ENCODE assay signal across 8 cellular contexts in genomic region chr20:57389695-57390603, GRCh38. TPM values are rescaled to one million over a fixed set of nuclear protein-coding genes. Genes with fewer than 3 reads are reported as not detected.
A peak's percentile ranks its signal among the peaks of the same experiment; 100 is the strongest.
DNase-seq lines count a peak whose midpoint lies in the region; ATAC-seq, FAIRE-seq and TF ChIP-seq lines count a peak whose summit lies in the region.

No MANE protein-coding gene starts in this region.

- H3K56ac ChIP-seq in mesendoderm (ENCODE audit: low read length): peak overlapping the region; percentile 82

- H3K79me2 ChIP-seq in GM12878 (ENCODE audit: control insufficient read depth, insufficient read depth, low read length) (peaks cover 35% of the 10 kb centered on the region), mesendoderm (ENCODE audit: control insufficient read depth, insufficient read depth, low read length) (peaks cover 21% of the 10 kb centered on the region)

- H3K4ac ChIP-seq in mesendoderm (ENCODE audit: low read depth, low read length): peak overlapping the region; percentile 46

- no peak for TF ChIP-seq CTCF in GM12878 (IDR thresholded peaks at IDR 0.05 in 2 of 3, conservative IDR thresholded peaks at IDR 0.05 in 1 of 3; ENCODE audit: control insufficient read depth in 2 of 3, extremely low read depth in 1 of 3, insufficient read depth in 1 of 3, low read depth in 3 of 3, low read length in 3 of 3)

- H4K5ac ChIP-seq in mesendoderm (ENCODE audit: low read length): no peak overlapping the region

- H3K27ac ChIP-seq in SK-N-MC (peak overlapping the region; percentile 64), GM12878 (ENCODE audit: control insufficient read depth, insufficient read depth) (peak overlapping the region; percentile 97), mesendoderm (ENCODE audit: low read depth, low read length) (no peak overlapping the region)

- peak overlapping the region; percentile 45 for H3K23ac ChIP-seq in mesendoderm (ENCODE audit: low read length)

- TF ChIP-seq EP300 in GM12878 (IDR thresholded peaks at IDR 0.05; ENCODE audit: borderline replicate concordance in 1 of 2, control insufficient read depth in 1 of 2, low read depth in 2 of 2, low read length in 2 of 2): peak in 1 of 2 experiments; percentile 74; a peak in 1 of 4 replicates

- 2% methylated on average over 44 of the region's 52 CpGs for WGBS in GM12878 (ENCODE audit: insufficient coverage, insufficient replicate concordance, low lambda C conversion rate, missing lambda C conversion rate)
- no CpG with 5 or more reads among the region's 52 CpGs for WGBS in mesendoderm (ENCODE audit: extremely low coverage, insufficient coverage, low lambda C conversion rate)

- intact Hi-C loops in GM12878 (cut with micrococcal nuclease; ENCODE audit: unreplicated experiment): loop anchor here (1.0 to 10.0 kb wide), 3 partner anchors 9 to 295 kb away; no protein-coding TSS in a partner anchor

- peaks cover 14% of the 10 kb centered on the region for H3K79me1 ChIP-seq in mesendoderm (ENCODE audit: low read length)

- no peak overlapping the region for H2BK120ac ChIP-seq in mesendoderm (ENCODE audit: low read depth, low read length)

- no TSS peak for BruUV-seq in GM12878 (replicated peaks; lab: Mats Ljungman, UMichigan)

- H3K4me2 ChIP-seq in GM12878 (ENCODE audit: control insufficient read depth, insufficient read depth): peak overlapping the region; percentile 85
- H3K4me2 ChIP-seq in mesendoderm (ENCODE audit: low read length): peak overlapping the region; percentile 73

- CTCF ChIA-PET in GM12878 (lab: Yijun Ruan, JAX): interaction anchor here (0.8 to 3.8 kb wide), 15 partner anchors 9 to 208 kb away, joined by 3 to 27 read pairs (median 4); no protein-coding TSS in a partner anchor

- H3K18ac ChIP-seq in mesendoderm (ENCODE audit: low read length): peak overlapping the region; percentile 78

- no peak for TF ChIP-seq RAD21 in GM12878 (IDR thresholded peaks at IDR 0.05; ENCODE audit: insufficient read depth, low read depth, low read length)

- H2BK5ac ChIP-seq in mesendoderm (ENCODE audit: low read length): no peak overlapping the region

- peak; percentile 74 for TF ChIP-seq POLR2A in GM12878 (IDR thresholded peaks at IDR 0.05; ENCODE audit: low read depth, low read length)

- H3K27me3 ChIP-seq in GM12878 (replicated peaks in 1 of 2; ENCODE audit: control insufficient read depth in 2 of 2, insufficient read depth in 2 of 2, low read length in 1 of 2) (no peaks in the 10 kb centered on the region), mesendoderm (ENCODE audit: insufficient read depth, low read length, poor library complexity) (no peaks in the 10 kb centered on the region)

- ATAC-seq in GM12878 (peak; percentile 53), GM18498 (IDR thresholded peaks at IDR 0.05; ENCODE audit: unreplicated experiment) (no peak), GM21576 (IDR thresholded peaks at IDR 0.05; ENCODE audit: unreplicated experiment) (no peak)
- ATAC-seq in stimulated activated naive CD8-positive, alpha-beta T cell treated with anti-CD3 and anti-CD28 coated beads, Interleukin-15, Interleukin-2, amounts not matched to agents 100 U/mL and 50 U/mL, for 24 hours: peak; percentile 15

- peaks cover 36% of the 10 kb centered on the region for H3K4me1 ChIP-seq in GM12878 (ENCODE audit: control insufficient read depth, insufficient read depth, low read length)
- peaks cover 3% of the 10 kb centered on the region for H3K4me1 ChIP-seq in mesendoderm (ENCODE audit: control insufficient read depth, low read depth, low read length)

- no peak overlapping the region for H2BK15ac ChIP-seq in mesendoderm (replicated peaks; ENCODE audit: low read depth)

- peak overlapping the region; percentile 53 for H3K9ac ChIP-seq in SK-N-MC (ENCODE audit: insufficient read length)
- peak overlapping the region; percentile 68 for H3K9ac ChIP-seq in GM12878 (ENCODE audit: control insufficient read depth, insufficient read depth, low read length)
- H3K9ac ChIP-seq in mesendoderm (ENCODE audit: low read length): peak overlapping the region; percentile 60

- H2AFZ ChIP-seq in GM12878 (ENCODE audit: control insufficient read depth, low read depth, low read length): peak overlapping the region; percentile 77

- SMC1A ChIA-PET in GM12878 (lab: Charles Lee; ENCODE audit: uncharacterized antibody, unreplicated experiment): interaction anchor here (0.8 to 3.7 kb wide), 14 partner anchors 8 to 109 kb away, joined by 3 to 28 read pairs (median 7); no protein-coding TSS in a partner anchor

- in situ Hi-C loops in GM12878 (cut with MboI): loop anchor here (5.0 to 25.0 kb wide), 6 partner anchors 202 to 1615 kb away; partner anchors contain the start of genes CTSZ and STX16

- no peak overlapping the region for H3K4me3 ChIP-seq in SK-N-MC
- H3K4me3 ChIP-seq in GM12878: peak overlapping the region; percentile 70
- no peak overlapping the region for H3K4me3 ChIP-seq in mesendoderm (ENCODE audit: low read length)

- peaks cover 29% of the 10 kb centered on the region for H3K36me3 ChIP-seq in SK-N-MC (ENCODE audit: insufficient read depth, low read length)
- peaks cover 6 to 11% of the 10 kb centered on the region in 2 experiments for H3K36me3 ChIP-seq in GM12878 (ENCODE audit: control insufficient read depth in 2 of 2, insufficient read depth in 2 of 2, low read length in 1 of 2)
- H3K36me3 ChIP-seq in mesendoderm (ENCODE audit: control insufficient read depth, insufficient read depth, low read length): peaks cover 1% of the 10 kb centered on the region

- POLR2A ChIA-PET in GM12878 (lab: Charles Lee): interaction anchor here (0.9 to 4.2 kb wide), 11 partner anchors 10 to 230 kb away, joined by 3 to 58 read pairs (median 5); partner anchors contain the start of gene ZBP1

- H4K8ac ChIP-seq in mesendoderm (ENCODE audit: low read depth, low read length): peak overlapping the region; percentile 70

- FAIRE-seq in GM18507 (lab: Jason Lieb, UNC): peak; percentile 73
- peak; percentile 90 for FAIRE-seq in GM12878 (lab: Jason Lieb, UNC)

- RAD21 ChIA-PET in GM12878 (lab: Charles Lee; ENCODE audit: unreplicated experiment): interaction anchor here (0.6 to 5.0 kb wide), 16 partner anchors 10 to 230 kb away, joined by 3 to 37 read pairs (median 6); partner anchors contain the start of gene ZBP1

- peak overlapping the region; percentile 2 for H2AK5ac ChIP-seq in mesendoderm (ENCODE audit: low read length)

- no peaks in the 10 kb centered on the region for H3K9me3 ChIP-seq in SK-N-MC (ENCODE audit: low read depth, low read length)
- no peaks in the 10 kb centered on the region for H3K9me3 ChIP-seq in GM12878 (replicated peaks; ENCODE audit: control insufficient read depth, insufficient read depth, low read length)

- no peak for DNase-seq in GM18507 (ENCODE audit: extremely low spot score, insufficient read length, low read depth)
- no peak for DNase-seq in SK-N-MC (ENCODE audit: low read depth, low spot score)
- DNase-seq in GM12878 (ENCODE audit: low read depth, low spot score): no peak
- DNase-seq in mesendoderm: peak; percentile 39
- peak; percentile 80 for DNase-seq in stimulated activated naive CD8-positive, alpha-beta T cell treated with anti-CD3 and anti-CD28 coated beads, Interleukin-15, Interleukin-2, amounts not matched to agents 100 U/mL and 50 U/mL, for 24 hours
- no peak for DNase-seq in NCI-H146 (lab: John Stamatoyannopoulos, UW)

- H4K20me1 ChIP-seq in GM12878 (ENCODE audit: control insufficient read depth, insufficient read depth): peaks cover 9% of the 10 kb centered on the region

TF ChIP-seq in GM12878, 131 proteins besides CTCF, POLR2A, EP300 and RAD21 (continues in another document):
- TF ChIP-seq SIN3A (IDR thresholded peaks at IDR 0.05; ENCODE audit: low read depth, low read length) (peak; percentile 30; the same call in 1 of the 2 replicates), JUND (IDR thresholded peaks at IDR 0.05; ENCODE audit: low read depth, low read length) (0 out of 2 replicates have a peak, but pooled peaks have one; percentile 50)

RNA-seq across cellular contexts. Expression of gene RBM38, which starts 1.2 kb away (rescaled TPM):
- 58.6 and 73.2 TPM in 2 replicates for total RNA-seq in GM12878 (2013; cell fraction: nucleolus; rRNA removed)
- total RNA-seq in GM12878 (2014; rRNA removed): 68.6 and 79.7 TPM in 2 replicates
- total RNA-seq in GM12878 (2014; rRNA removed; fragmentation: Illumina TruSeq; extraction: Trizol): 23.2 and 27.5 TPM in 2 replicates
- total RNA-seq in GM12878 (2021): 102 and 104 TPM in 2 replicates
- polyA plus RNA-seq in GM12878 (2011; ENCODE audit: low read depth): 37.7 TPM
- 29.9 and 57.3 TPM in 2 replicates for polyA plus RNA-seq in GM12878 (2011; rRNA removed)
- polyA plus RNA-seq in GM12878 (2011; cell fraction: cytosol; rRNA removed): 90.6 and 104 TPM in 2 replicates
- 86.7 and 88.5 TPM in 2 replicates for polyA plus RNA-seq in GM12878 (2011; cell fraction: nucleus; rRNA removed)
- 96.5 and 121 TPM in 2 replicates for polyA plus RNA-seq in GM12878 (2012)
- polyA plus RNA-seq in GM12878 (2014; fragmentation: Illumina TruSeq; extraction: Trizol): 4.3 and 22.9 TPM in 2 replicates
- 1 to 10 TPM in 1 of 2 experiments, under 1 TPM in 1; 0.32 to 1.3 TPM for polyA plus RNA-seq in GM12878 (2014; fragmentation: Nextera tagmentation; extraction: Ambion mirVana)
- polyA plus RNA-seq in GM12878 (2014; rRNA removed): 118 and 127 TPM in 2 replicates
- 10 to 100 TPM; 10.4 to 13.2 TPM for polyA plus RNA-seq in GM12878 (2016; fragmentation: Nextera tagmentation; extraction: Ambion mirVana)
- polyA minus RNA-seq in GM12878 (2011; rRNA and poly(A)+ RNA removed): 24.3 and 61.6 TPM in 2 replicates
- polyA minus RNA-seq in GM12878 (2011; cell fraction: cytosol; rRNA and poly(A)+ RNA removed): 39.3 and 39.8 TPM in 2 replicates
- 16.6 and 21.1 TPM in 2 replicates for polyA minus RNA-seq in GM12878 (2011; cell fraction: nucleus; rRNA and poly(A)+ RNA removed)
- polyA plus RNA-seq in mesendoderm (2013, experiment 1 of 2): 60.0 TPM
- 60.7 TPM for polyA plus RNA-seq in mesendoderm (2013, experiment 2 of 2)

RNA-seq across cellular contexts. Expression of gene RAE1, which starts 38.9 kb away (rescaled TPM):
- 53.1 and 64.9 TPM in 2 replicates for total RNA-seq in GM12878 (2013; cell fraction: nucleolus; rRNA removed)
- total RNA-seq in GM12878 (2014; rRNA removed): 38.4 and 39.1 TPM in 2 replicates
- 41.9 and 44.1 TPM in 2 replicates for total RNA-seq in GM12878 (2014; rRNA removed; fragmentation: Illumina TruSeq; extraction: Trizol)
- total RNA-seq in GM12878 (2021): 34.2 and 36.1 TPM in 2 replicates
- polyA plus RNA-seq in GM12878 (2011; ENCODE audit: low read depth): 27.0 TPM
- 28.7 and 33.1 TPM in 2 replicates for polyA plus RNA-seq in GM12878 (2011; rRNA removed)
- polyA plus RNA-seq in GM12878 (2011; cell fraction: cytosol; rRNA removed): 46.0 and 95.5 TPM in 2 replicates
- 109 and 137 TPM in 2 replicates for polyA plus RNA-seq in GM12878 (2011; cell fraction: nucleus; rRNA removed)
- 29.3 and 29.4 TPM in 2 replicates for polyA plus RNA-seq in GM12878 (2012)
- 50.0 and 54.4 TPM in 2 replicates for polyA plus RNA-seq in GM12878 (2014; fragmentation: Illumina TruSeq; extraction: Trizol)
- polyA plus RNA-seq in GM12878 (2014; fragmentation: Nextera tagmentation; extraction: Ambion mirVana): 100 to 1,000 TPM in 1 of 2 experiments, 10 to 100 TPM in 1; 93.0 to 107 TPM
- 30.7 and 38.9 TPM in 2 replicates for polyA plus RNA-seq in GM12878 (2014; rRNA removed)
- polyA plus RNA-seq in GM12878 (2016; fragmentation: Nextera tagmentation; extraction: Ambion mirVana): 10 to 100 TPM; 83.1 to 91.3 TPM
- 45.1 and 67.6 TPM in 2 replicates for polyA minus RNA-seq in GM12878 (2011; rRNA and poly(A)+ RNA removed)
- 11.0 and 17.0 TPM in 2 replicates for polyA minus RNA-seq in GM12878 (2011; cell fraction: cytosol; rRNA and poly(A)+ RNA removed)
- polyA minus RNA-seq in GM12878 (2011; cell fraction: nucleus; rRNA and poly(A)+ RNA removed): 63.8 and 74.1 TPM in 2 replicates
- 23.1 TPM for polyA plus RNA-seq in mesendoderm (2013, experiment 1 of 2)
- polyA plus RNA-seq in mesendoderm (2013, experiment 2 of 2): 22.9 TPM

Comparison
In these comparisons a context has a peak if more than half of its experiments do, and no peak if none do; other contexts are left out.
1. DNase-seq: peak in mesendoderm (single experiment) and stimulated activated naive CD8-positive, alpha-beta T cell treated with anti-CD3 and anti-CD28 coated beads, Interleukin-15, Interleukin-2, amounts not matched to agents 100 U/mL and 50 U/mL, for 24 hours (single experiment); none in GM18507 (single experiment), SK-N-MC (single experiment), GM12878 (single experiment) and NCI-H146 (single experiment).
2. ATAC-seq: peak in GM12878 (single experiment) and stimulated activated naive CD8-positive, alpha-beta T cell treated with anti-CD3 and anti-CD28 coated beads, Interleukin-15, Interleukin-2, amounts not matched to agents 100 U/mL and 50 U/mL, for 24 hours (single experiment); none in GM18498 (single experiment) and GM21576 (single experiment).
3. Peak in every context shown above with its lines, with median percentiles within 50 percentile points of each other: H3K9ac ChIP-seq.